1 cellular context compared by ENCODE assay signal in the genomic region with DNA sequence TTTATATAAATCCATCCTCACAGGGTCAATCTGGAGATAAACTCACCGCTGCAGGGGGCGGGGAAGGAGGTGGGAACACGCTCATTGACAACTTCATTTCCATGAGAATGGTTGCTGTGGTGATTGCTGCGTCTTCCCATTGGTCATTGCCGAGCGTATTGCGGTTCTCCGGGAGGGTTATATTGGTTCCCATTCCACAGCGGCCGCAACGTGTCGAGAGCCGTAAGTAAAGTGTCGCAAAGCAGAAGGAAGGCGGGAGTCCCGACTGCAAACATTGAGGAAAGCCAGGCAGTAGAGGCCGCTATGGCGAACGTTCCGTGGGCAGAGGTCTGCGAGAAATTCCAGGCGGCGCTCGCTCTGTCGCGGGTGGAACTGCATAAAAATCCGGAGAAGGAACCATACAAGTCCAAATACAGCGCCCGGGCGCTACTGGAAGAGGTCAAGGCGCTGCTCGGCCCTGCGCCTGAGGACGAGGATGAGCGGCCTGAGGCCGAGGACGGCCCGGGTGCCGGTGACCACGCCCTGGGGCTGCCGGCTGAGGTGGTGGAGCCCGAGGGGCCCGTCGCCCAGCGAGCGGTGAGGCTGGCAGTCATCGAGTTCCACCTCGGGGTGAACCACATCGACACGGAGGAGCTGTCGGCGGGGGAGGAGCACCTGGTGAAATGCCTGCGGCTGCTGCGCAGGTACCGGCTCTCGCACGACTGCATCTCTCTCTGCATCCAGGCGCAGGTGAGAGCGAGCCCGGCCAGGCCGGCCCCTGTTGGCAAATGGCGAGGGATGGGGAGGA.
TF ChIP-seq lines count a peak whose summit lies in the region.

A gene with protein sequence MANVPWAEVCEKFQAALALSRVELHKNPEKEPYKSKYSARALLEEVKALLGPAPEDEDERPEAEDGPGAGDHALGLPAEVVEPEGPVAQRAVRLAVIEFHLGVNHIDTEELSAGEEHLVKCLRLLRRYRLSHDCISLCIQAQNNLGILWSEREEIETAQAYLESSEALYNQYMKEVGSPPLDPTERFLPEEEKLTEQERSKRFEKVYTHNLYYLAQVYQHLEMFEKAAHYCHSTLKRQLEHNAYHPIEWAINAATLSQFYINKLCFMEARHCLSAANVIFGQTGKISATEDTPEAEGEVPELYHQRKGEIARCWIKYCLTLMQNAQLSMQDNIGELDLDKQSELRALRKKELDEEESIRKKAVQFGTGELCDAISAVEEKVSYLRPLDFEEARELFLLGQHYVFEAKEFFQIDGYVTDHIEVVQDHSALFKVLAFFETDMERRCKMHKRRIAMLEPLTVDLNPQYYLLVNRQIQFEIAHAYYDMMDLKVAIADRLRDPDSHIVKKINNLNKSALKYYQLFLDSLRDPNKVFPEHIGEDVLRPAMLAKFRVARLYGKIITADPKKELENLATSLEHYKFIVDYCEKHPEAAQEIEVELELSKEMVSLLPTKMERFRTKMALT (plus strand): TSS at position 274 of the 787 bp plus-strand sequence. CDS start 30 bp downstream, at position 304.

TF ChIP-seq in HepG2, 621 proteins besides CTCF, POLR2A, EP300 and RAD21 (continued from another document):
- TF ChIP-seq, protein P1, sequence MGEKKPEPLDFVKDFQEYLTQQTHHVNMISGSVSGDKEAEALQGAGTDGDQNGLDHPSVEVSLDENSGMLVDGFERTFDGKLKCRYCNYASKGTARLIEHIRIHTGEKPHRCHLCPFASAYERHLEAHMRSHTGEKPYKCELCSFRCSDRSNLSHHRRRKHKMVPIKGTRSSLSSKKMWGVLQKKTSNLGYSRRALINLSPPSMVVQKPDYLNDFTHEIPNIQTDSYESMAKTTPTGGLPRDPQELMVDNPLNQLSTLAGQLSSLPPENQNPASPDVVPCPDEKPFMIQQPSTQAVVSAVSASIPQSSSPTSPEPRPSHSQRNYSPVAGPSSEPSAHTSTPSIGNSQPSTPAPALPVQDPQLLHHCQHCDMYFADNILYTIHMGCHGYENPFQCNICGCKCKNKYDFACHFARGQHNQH (CRISPR knock-in tag; IDR thresholded peaks at IDR 0.05), result peak; percentile 77
- TF ChIP-seq NONO (IDR thresholded peaks at IDR 0.05), result no peak
- peak; percentile 68; the same call in 1 of the 2 replicates for TF ChIP-seq NONO (CRISPR knock-in tag; conservative IDR thresholded peaks at IDR 0.05)
- TF ChIP-seq PRMT3 (CRISPR knock-in tag; IDR thresholded peaks at IDR 0.05; ENCODE audit: borderline replicate concordance, low read depth), result no peak
- TF ChIP-seq ZNF766 (CRISPR knock-in tag; IDR thresholded peaks at IDR 0.05; ENCODE audit: borderline replicate concordance), result no peak
- TF ChIP-seq MED13 (CRISPR knock-in tag; IDR thresholded peaks at IDR 0.05), result no peak
- TF ChIP-seq ZBTB21 (CRISPR knock-in tag; IDR thresholded peaks at IDR 0.05), result no peak
- TF ChIP-seq MTF1 (CRISPR knock-in tag; IDR thresholded peaks at IDR 0.05), result no peak
- no peak for TF ChIP-seq ZNF468 (CRISPR knock-in tag; IDR thresholded peaks at IDR 0.05)
- no peak for TF ChIP-seq RBAK (CRISPR knock-in tag; IDR thresholded peaks at IDR 0.05)
- no peak for TF ChIP-seq ONECUT2 (CRISPR knock-in tag; IDR thresholded peaks at IDR 0.05)
- TF ChIP-seq ZNF121 (CRISPR knock-in tag; IDR thresholded peaks at IDR 0.05), result no peak; the same call in 1 of the 2 replicates
- TF ChIP-seq ZNF3 (CRISPR knock-in tag; IDR thresholded peaks at IDR 0.05), result 0 out of 2 replicates have a peak, but pooled peaks have one; percentile 12
- peak; percentile 89 for TF ChIP-seq YEATS2 (CRISPR knock-in tag; IDR thresholded peaks at IDR 0.05; ENCODE audit: borderline replicate concordance)
- TF ChIP-seq ZNF605 (CRISPR knock-in tag; IDR thresholded peaks at IDR 0.05), result no peak; the same call in 1 of the 2 replicates
- TF ChIP-seq, protein P2, sequence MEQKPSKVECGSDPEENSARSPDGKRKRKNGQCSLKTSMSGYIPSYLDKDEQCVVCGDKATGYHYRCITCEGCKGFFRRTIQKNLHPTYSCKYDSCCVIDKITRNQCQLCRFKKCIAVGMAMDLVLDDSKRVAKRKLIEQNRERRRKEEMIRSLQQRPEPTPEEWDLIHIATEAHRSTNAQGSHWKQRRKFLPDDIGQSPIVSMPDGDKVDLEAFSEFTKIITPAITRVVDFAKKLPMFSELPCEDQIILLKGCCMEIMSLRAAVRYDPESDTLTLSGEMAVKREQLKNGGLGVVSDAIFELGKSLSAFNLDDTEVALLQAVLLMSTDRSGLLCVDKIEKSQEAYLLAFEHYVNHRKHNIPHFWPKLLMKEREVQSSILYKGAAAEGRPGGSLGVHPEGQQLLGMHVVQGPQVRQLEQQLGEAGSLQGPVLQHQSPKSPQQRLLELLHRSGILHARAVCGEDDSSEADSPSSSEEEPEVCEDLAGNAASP (CRISPR knock-in tag; IDR thresholded peaks at IDR 0.05; ENCODE audit: borderline replicate concordance), result 0 out of 2 replicates have a peak, but pooled peaks have one; percentile 27
- peak; percentile 46; the same call in 1 of the 2 replicates for TF ChIP-seq TMF1 (CRISPR knock-in tag; IDR thresholded peaks at IDR 0.05; ENCODE audit: low read depth)
- no peak for TF ChIP-seq ZNF850 (CRISPR knock-in tag; conservative IDR thresholded peaks at IDR 0.05)
- TF ChIP-seq, protein P3, sequence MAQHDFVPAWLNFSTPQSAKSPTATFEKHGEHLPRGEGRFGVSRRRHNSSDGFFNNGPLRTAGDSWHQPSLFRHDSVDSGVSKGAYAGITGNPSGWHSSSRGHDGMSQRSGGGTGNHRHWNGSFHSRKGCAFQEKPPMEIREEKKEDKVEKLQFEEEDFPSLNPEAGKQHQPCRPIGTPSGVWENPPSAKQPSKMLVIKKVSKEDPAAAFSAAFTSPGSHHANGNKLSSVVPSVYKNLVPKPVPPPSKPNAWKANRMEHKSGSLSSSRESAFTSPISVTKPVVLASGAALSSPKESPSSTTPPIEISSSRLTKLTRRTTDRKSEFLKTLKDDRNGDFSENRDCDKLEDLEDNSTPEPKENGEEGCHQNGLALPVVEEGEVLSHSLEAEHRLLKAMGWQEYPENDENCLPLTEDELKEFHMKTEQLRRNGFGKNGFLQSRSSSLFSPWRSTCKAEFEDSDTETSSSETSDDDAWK (CRISPR knock-in tag; IDR thresholded peaks at IDR 0.05), result no peak
- no peak for TF ChIP-seq ZFP37 (CRISPR knock-in tag; IDR thresholded peaks at IDR 0.05; ENCODE audit: borderline replicate concordance)
- 0 out of 2 replicates have a peak, but pooled peaks have one; percentile 27 for TF ChIP-seq ZNF296 (CRISPR knock-in tag; conservative IDR thresholded peaks at IDR 0.05)
- no peak for TF ChIP-seq U2AF1 (optimal IDR thresholded peaks at IDR 0.05; ENCODE audit: low read depth, low read length)
- TF ChIP-seq, protein P4, sequence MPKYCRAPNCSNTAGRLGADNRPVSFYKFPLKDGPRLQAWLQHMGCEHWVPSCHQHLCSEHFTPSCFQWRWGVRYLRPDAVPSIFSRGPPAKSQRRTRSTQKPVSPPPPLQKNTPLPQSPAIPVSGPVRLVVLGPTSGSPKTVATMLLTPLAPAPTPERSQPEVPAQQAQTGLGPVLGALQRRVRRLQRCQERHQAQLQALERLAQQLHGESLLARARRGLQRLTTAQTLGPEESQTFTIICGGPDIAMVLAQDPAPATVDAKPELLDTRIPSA (CRISPR knock-in tag; IDR thresholded peaks at IDR 0.05; ENCODE audit: borderline replicate concordance), result peak; percentile 41; the same call in 1 of the 2 replicates
- TF ChIP-seq ZNF350 (CRISPR knock-in tag; IDR thresholded peaks at IDR 0.05; ENCODE audit: borderline replicate concordance, low read depth), result peak; percentile 92; the same call in 1 of the 2 replicates
- no peak for TF ChIP-seq EEA1 (CRISPR knock-in tag; IDR thresholded peaks at IDR 0.05; ENCODE audit: borderline replicate concordance)
- TF ChIP-seq ZNF225 (CRISPR knock-in tag; IDR thresholded peaks at IDR 0.05), result 0 out of 2 replicates have a peak, but pooled peaks have one; percentile 27
- no peak for TF ChIP-seq ZNF75D (CRISPR knock-in tag; IDR thresholded peaks at IDR 0.05; ENCODE audit: borderline replicate concordance)
- TF ChIP-seq EHMT2 (IDR thresholded peaks at IDR 0.05; ENCODE audit: borderline replicate concordance, low read depth, low read length), result no peak
- peak; percentile 94 for TF ChIP-seq ASH2L (IDR thresholded peaks at IDR 0.05; ENCODE audit: insufficient read length, low read depth, low read length)
- no peak for TF ChIP-seq ZNF720 (CRISPR knock-in tag; IDR thresholded peaks at IDR 0.05)
- peak; percentile 66; the same call in 1 of the 2 replicates for TF ChIP-seq FOXK1 (CRISPR knock-in tag; IDR thresholded peaks at IDR 0.05; ENCODE audit: borderline replicate concordance, low read depth)
- TF ChIP-seq ZNF547 (CRISPR knock-in tag; IDR thresholded peaks at IDR 0.05), result no peak; the same call in 1 of the 2 replicates
- TF ChIP-seq, protein P5, sequence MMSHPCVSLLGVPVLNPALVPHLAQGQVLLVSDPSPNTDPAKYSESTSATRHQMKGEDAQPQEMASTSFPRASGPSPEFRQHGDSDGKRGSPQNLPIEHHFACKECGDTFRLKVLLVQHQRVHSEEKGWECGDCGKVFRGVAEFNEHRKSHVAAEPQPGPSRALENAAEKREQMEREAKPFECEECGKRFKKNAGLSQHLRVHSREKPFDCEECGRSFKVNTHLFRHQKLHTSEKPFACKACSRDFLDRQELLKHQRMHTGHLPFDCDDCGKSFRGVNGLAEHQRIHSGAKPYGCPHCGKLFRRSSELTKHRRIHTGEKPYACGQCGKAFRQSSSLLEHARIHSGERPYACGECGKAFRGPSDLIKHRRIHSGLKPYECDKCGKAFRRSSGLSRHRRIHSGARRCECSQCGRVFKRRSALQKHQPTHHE (CRISPR knock-in tag; IDR thresholded peaks at IDR 0.05; ENCODE audit: borderline replicate concordance), result no peak
- TF ChIP-seq KAT8 (CRISPR knock-in tag; IDR thresholded peaks at IDR 0.05), result peak; percentile 91
- TF ChIP-seq, protein P6, sequence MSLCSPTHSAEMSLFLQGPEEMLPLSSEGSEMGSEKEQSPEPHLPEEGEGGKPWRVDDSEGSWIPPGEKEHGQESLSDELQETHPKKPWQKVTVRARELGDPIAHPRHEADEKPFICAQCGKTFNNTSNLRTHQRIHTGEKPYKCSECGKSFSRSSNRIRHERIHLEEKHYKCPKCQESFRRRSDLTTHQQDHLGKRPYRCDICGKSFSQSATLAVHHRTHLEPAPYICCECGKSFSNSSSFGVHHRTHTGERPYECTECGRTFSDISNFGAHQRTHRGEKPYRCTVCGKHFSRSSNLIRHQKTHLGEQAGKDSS (CRISPR knock-in tag; IDR thresholded peaks at IDR 0.05; ENCODE audit: borderline replicate concordance, low read depth), result no peak; the same call in 1 of the 2 replicates
- TF ChIP-seq MAFG (CRISPR knock-in tag; IDR thresholded peaks at IDR 0.05), result no peak
- peak; percentile 88; the same call in 1 of the 2 replicates for TF ChIP-seq NFATC3 (CRISPR knock-in tag; IDR thresholded peaks at IDR 0.05)
- no peak for TF ChIP-seq ZNF816 (CRISPR knock-in tag; IDR thresholded peaks at IDR 0.05; ENCODE audit: borderline replicate concordance)
- TF ChIP-seq TCF12 (IDR thresholded peaks at IDR 0.05), result no peak
- TF ChIP-seq TCF12 (CRISPR knock-in tag; IDR thresholded peaks at IDR 0.05), result peak; percentile 73; the same call in 1 of the 2 replicates
